In the genomic region with DNA sequence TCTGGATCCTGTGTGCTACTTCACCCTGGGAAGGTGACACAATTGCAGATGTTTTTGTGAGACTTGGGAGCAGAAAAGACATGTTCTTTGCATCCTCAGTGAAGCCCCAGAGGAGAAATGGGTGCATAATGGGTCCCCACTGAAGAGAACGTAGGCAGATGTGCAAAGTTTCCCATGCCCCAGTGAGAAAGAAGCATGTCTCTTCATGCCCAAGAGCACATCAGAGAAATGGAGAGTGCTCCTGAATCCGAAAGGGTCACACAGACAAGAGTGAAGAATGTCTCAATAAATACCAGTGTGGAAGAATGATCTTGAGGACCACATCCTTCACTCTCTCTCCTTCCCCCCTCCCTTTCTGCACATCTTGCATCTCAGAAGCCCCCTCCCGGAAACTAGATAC, we compare ENCODE assay signal across 22 cellular contexts.
"Had no signal": no experiment of that assay in that cellular context is flagged by ENCODE, and none has a peak within 500 bp of the region (broad histone marks: within the 10 kb centered on the region; RNA-seq: fewer than 3 reads in every experiment).

No MANE protein-coding gene starts in this region.

- H2AFZ ChIP-seq: neural progenitor cell had no signal

- H3K4me1 ChIP-seq: body of pancreas, neural progenitor cell, prostate gland had no signal

- H3K4me3 Mint-ChIP-seq: activated B cell treated with CpG ODN at 0.5 μM for 24 hours; activated CD4-positive, alpha-beta memory T cell treated with anti-CD3 and anti-CD28 coated beads for 36 hours; activated CD4-positive, alpha-beta T cell treated with anti-CD3 and anti-CD28 coated beads for 36 hours; activated naive CD4-positive, alpha-beta T cell treated with anti-CD3 and anti-CD28 coated beads, Interleukin-2, amount 10 ng/mL, durations not matched to agents 7 days and 5 days; activated naive CD8-positive, alpha-beta T cell treated with anti-CD3 and anti-CD28 coated beads, Interleukin-2, amount 50 U/mL, for 24 hours; activated T-cell treated with anti-CD3 and anti-CD28 coated beads, Interleukin-2, amount 50 U/mL, for 72 hours; naive thymus-derived CD4-positive, alpha-beta T cell; neural progenitor cell had no signal

- H3K4me2 ChIP-seq: neural progenitor cell had no signal

- ATAC-seq: activated CD4-positive, alpha-beta T cell treated with anti-CD3 and anti-CD28 coated beads for 36 hours; activated naive CD8-positive, alpha-beta T cell treated with anti-CD3 and anti-CD28 coated beads, Interleukin-2, amount 50 U/mL, for 24 hours; activated T-cell treated with anti-CD3 and anti-CD28 coated beads, Interleukin-2, amount 50 U/mL, for 72 hours; body of pancreas; heart left ventricle; lower lobe of right lung; naive thymus-derived CD4-positive, alpha-beta T cell; stimulated activated naive CD8-positive, alpha-beta T cell treated with anti-CD3 and anti-CD28 coated beads, Interleukin-15, Interleukin-2, amounts not matched to agents 100 U/mL and 50 U/mL, for 24 hours; upper lobe of right lung had no signal

- H3K36me3 ChIP-seq: heart left ventricle, lower lobe of right lung, neural progenitor cell, prostate gland, upper lobe of right lung had no signal

- H3K27ac ChIP-seq: body of pancreas, heart left ventricle, lower lobe of right lung, neural progenitor cell, prostate gland had no signal

- DNase-seq: activated B cell treated with CpG ODN at 0.5 μM for 24 hours; activated CD4-positive, alpha-beta memory T cell treated with anti-CD3 and anti-CD28 coated beads for 36 hours; activated CD4-positive, alpha-beta T cell treated with anti-CD3 and anti-CD28 coated beads for 36 hours; activated effector memory CD4-positive, alpha-beta T cell treated with Interleukin-2 at 50 U/mL for 16 hours; activated naive CD4-positive, alpha-beta T cell treated with anti-CD3 and anti-CD28 coated beads, Interleukin-2, amount 10 ng/mL, durations not matched to agents 7 days and 5 days; activated naive CD8-positive, alpha-beta T cell treated with anti-CD3 and anti-CD28 coated beads, Interleukin-2, amount 50 U/mL, for 24 hours; activated T-cell treated with anti-CD3 and anti-CD28 coated beads, Interleukin-2, amount 50 U/mL, for 72 hours; anterior cingulate cortex; body of pancreas; central memory CD4-positive, alpha-beta T cell; dorsolateral prefrontal cortex; heart left ventricle; kidney; lower lobe of right lung; naive thymus-derived CD4-positive, alpha-beta T cell; spleen; stimulated activated CD4-positive, alpha-beta T cell treated with anti-CD3 and anti-CD28 coated beads, Interleukin-4, amount 100 ng/mL, for 1 hour; stimulated activated naive CD8-positive, alpha-beta T cell treated with anti-CD3 and anti-CD28 coated beads, Interleukin-15, Interleukin-2, amounts not matched to agents 100 U/mL and 50 U/mL, for 24 hours; T1000; upper lobe of right lung had no signal

- H3K27me3 ChIP-seq: body of pancreas, dorsolateral prefrontal cortex, heart left ventricle, neural progenitor cell, spleen, upper lobe of right lung had no signal

- H3K27me3 Mint-ChIP-seq: activated B cell treated with CpG ODN at 0.5 μM for 24 hours; activated CD4-positive, alpha-beta memory T cell treated with anti-CD3 and anti-CD28 coated beads for 36 hours; activated CD4-positive, alpha-beta T cell treated with anti-CD3 and anti-CD28 coated beads for 36 hours; activated naive CD4-positive, alpha-beta T cell treated with anti-CD3 and anti-CD28 coated beads, Interleukin-2, amount 10 ng/mL, durations not matched to agents 7 days and 5 days; activated naive CD8-positive, alpha-beta T cell treated with anti-CD3 and anti-CD28 coated beads, Interleukin-2, amount 50 U/mL, for 24 hours had no signal

- H3K9me3 ChIP-seq: body of pancreas, lower lobe of right lung, prostate gland, upper lobe of right lung had no signal

- H3K27ac Mint-ChIP-seq: activated B cell treated with CpG ODN at 0.5 μM for 24 hours; activated CD4-positive, alpha-beta memory T cell treated with anti-CD3 and anti-CD28 coated beads for 36 hours; activated CD4-positive, alpha-beta T cell treated with anti-CD3 and anti-CD28 coated beads for 36 hours; activated naive CD4-positive, alpha-beta T cell treated with anti-CD3 and anti-CD28 coated beads, Interleukin-2, amount 10 ng/mL, durations not matched to agents 7 days and 5 days; activated naive CD8-positive, alpha-beta T cell treated with anti-CD3 and anti-CD28 coated beads, Interleukin-2, amount 50 U/mL, for 24 hours; activated T-cell treated with anti-CD3 and anti-CD28 coated beads, Interleukin-2, amount 50 U/mL, for 72 hours; neural progenitor cell had no signal

- H3K4me3 ChIP-seq: body of pancreas, dorsolateral prefrontal cortex, heart left ventricle, lower lobe of right lung, neural progenitor cell, prostate gland, spleen, upper lobe of right lung had no signal

- H3K4me1 Mint-ChIP-seq: activated B cell treated with CpG ODN at 0.5 μM for 24 hours; naive thymus-derived CD4-positive, alpha-beta T cell; neural progenitor cell had no signal
